Comparison of ENCODE assay signal across 24 cellular contexts in genomic region chr12:49944718-49945117, GRCh38. TPM values are rescaled to one million over a fixed set of nuclear protein-coding genes. Genes with fewer than 3 reads are reported as not detected.
A peak's percentile ranks its signal among the peaks of the same experiment; 100 is the strongest.
DNase-seq lines count a peak whose midpoint lies in the region; ATAC-seq, FAIRE-seq and TF ChIP-seq lines count a peak whose summit lies in the region.
"Had no signal": no experiment of that assay in that cellular context is flagged by ENCODE, and none has a peak within 500 bp of the region (broad histone marks: within the 10 kb centered on the region; RNA-seq: fewer than 3 reads in every experiment).

No MANE protein-coding gene starts in this region.

- no peaks in the 10 kb centered on the region for H3K36me3 ChIP-seq in Loucy (ENCODE audit: insufficient read depth, low read length)
- H3K36me3 ChIP-seq in K562 (ENCODE audit: control insufficient read depth, insufficient read depth, low read length), result no peaks in the 10 kb centered on the region
- no peaks in the 10 kb centered on the region for H3K36me3 ChIP-seq in smooth muscle cell (ENCODE audit: low read depth)
- H3K36me3 ChIP-seq: gastroesophageal sphincter had no signal

- BruUV-seq in K562 (replicated peaks; lab: Mats Ljungman, UMichigan), result no TSS peak

- H3K9me3 Mint-ChIP-seq in activated naive CD4-positive, alpha-beta T cell treated with anti-CD3 and anti-CD28 coated beads, Interleukin-2, amount 50 U/mL, for 24 hours, result no peaks in the 10 kb centered on the region
- no peaks in the 10 kb centered on the region for H3K9me3 Mint-ChIP-seq in progenitor cell of endocrine pancreas (ENCODE audit: low read depth)
- H3K9me3 Mint-ChIP-seq: activated CD4-positive, alpha-beta T cell treated with anti-CD3 and anti-CD28 coated beads, Interleukin-2, amount 10 ng/mL, durations not matched to agents 7 days and 5 days; IgD-negative memory B cell; nephron had no signal

- H4K20me1 ChIP-seq in Loucy (ENCODE audit: insufficient read depth, low read length, poor library complexity, severe bottlenecking) (no peaks in the 10 kb centered on the region), K562 (replicated peaks; ENCODE audit: control insufficient read depth, insufficient read depth, low read length) (no peaks in the 10 kb centered on the region), smooth muscle cell (ENCODE audit: low read depth) (no peaks in the 10 kb centered on the region)

- peaks cover 20% of the 10 kb centered on the region for H3K4me1 Mint-ChIP-seq in activated naive CD4-positive, alpha-beta T cell treated with anti-CD3 and anti-CD28 coated beads, Interleukin-2, amount 50 U/mL, for 24 hours
- peaks cover 23% of the 10 kb centered on the region for H3K4me1 Mint-ChIP-seq in progenitor cell of endocrine pancreas (ENCODE audit: low read depth)

- H3K9ac ChIP-seq in Loucy (ENCODE audit: low read depth, low read length, poor library complexity, severe bottlenecking) (peak overlapping the region; percentile 69), K562 (ENCODE audit: insufficient read depth in 1 of 2, low read depth in 2 of 2, low read length in 2 of 2) (no peak overlapping the region; a peak in 1 of 4 replicates), smooth muscle cell (ENCODE audit: low read depth) (no peak overlapping the region)

- H3K9me3 ChIP-seq in Loucy (ENCODE audit: insufficient read depth, low read depth, low read length) (no peaks in the 10 kb centered on the region), K562 (replicated peaks; ENCODE audit: control insufficient read depth, insufficient read depth, low read depth, low read length) (no peaks in the 10 kb centered on the region), smooth muscle cell (replicated peaks; ENCODE audit: low read depth) (no peaks in the 10 kb centered on the region)
- H3K9me3 ChIP-seq: gastroesophageal sphincter had no signal

- H3K4me1 ChIP-seq in Loucy (ENCODE audit: insufficient read depth, low read length, poor library complexity, severe bottlenecking) (peaks cover 43% of the 10 kb centered on the region), K562 (replicated peaks in 1 of 2; ENCODE audit: control insufficient read depth in 2 of 2, insufficient read depth in 2 of 2, low read length in 2 of 2) (peaks cover 14 to 18% of the 10 kb centered on the region in 2 experiments; a peak in 4 of 5 replicates), smooth muscle cell (ENCODE audit: low read depth) (peaks cover 4% of the 10 kb centered on the region)

- TF ChIP-seq RAD21 in K562 (CRISPR knock-in tag; conservative IDR thresholded peaks at IDR 0.05 in 1 of 2, IDR thresholded peaks at IDR 0.05 in 1 of 2), result no peak

- H3K27me3 Mint-ChIP-seq in activated naive CD4-positive, alpha-beta T cell treated with anti-CD3 and anti-CD28 coated beads, Interleukin-2, amount 50 U/mL, for 24 hours, result no peaks in the 10 kb centered on the region
- H3K27me3 Mint-ChIP-seq in progenitor cell of endocrine pancreas, result peaks cover 39% of the 10 kb centered on the region

- WGBS in K562 (ENCODE audit: insufficient coverage, low coverage, missing lambda C conversion rate), result 52% methylated on average over 3 of the region's 3 CpGs
- 91% methylated on average over 3 of the region's 3 CpGs for WGBS in smooth muscle cell (ENCODE audit: low lambda C conversion rate)

- H3K9me1 ChIP-seq in K562 (ENCODE audit: control insufficient read depth, insufficient read depth, low read length), result no peaks in the 10 kb centered on the region

- H3F3A ChIP-seq in Loucy (ENCODE audit: low read depth) (0 out of 2 replicates have a peak, but pooled peaks cover 3% of the 10 kb centered on the region), smooth muscle cell (ENCODE audit: low read depth) (no peaks in the 10 kb centered on the region)

- H3K79me2 ChIP-seq in Loucy (ENCODE audit: insufficient read depth, low read length) (no peaks in the 10 kb centered on the region), K562 (ENCODE audit: control insufficient read depth, insufficient read depth, low read length) (no peaks in the 10 kb centered on the region), smooth muscle cell (ENCODE audit: low read depth) (no peaks in the 10 kb centered on the region)

- peak overlapping the region; percentile 35; the same call in 1 of the 3 replicates for H3K27ac ChIP-seq in K562 (ENCODE audit: extremely low read depth, low read depth, low read length)
- no peak overlapping the region for H3K27ac ChIP-seq in smooth muscle cell (ENCODE audit: low read depth)
- H3K27ac ChIP-seq: HL-60, RWPE1 had no signal

- H2AFZ ChIP-seq in Loucy (ENCODE audit: low read length), result peak overlapping the region; percentile 93; the same call in 1 of the 2 replicates
- peak overlapping the region; percentile 92 for H2AFZ ChIP-seq in K562 (ENCODE audit: low read depth, low read length)
- H2AFZ ChIP-seq in smooth muscle cell (ENCODE audit: low read depth), result no peak overlapping the region

- DNase-seq in activated naive CD4-positive, alpha-beta T cell treated with anti-CD3 and anti-CD28 coated beads, Interleukin-2, amount 50 U/mL, for 16 hours, result no peak
- no peak for DNase-seq in K562 (ENCODE audit: extremely low read depth in 1 of 4, low spot score in 3 of 4)
- no peak for DNase-seq in smooth muscle cell (lab: John Stamatoyannopoulos, UW; ENCODE audit: unreplicated experiment)
- DNase-seq in NCI-H1930 (lab: John Stamatoyannopoulos, UW), result no peak
- no peak for DNase-seq in NK-92 treated with Interleukin-12 subunit alpha and Interleukin-12 subunit beta, amount 100 ng/mL, for 24 hours (lab: John Stamatoyannopoulos, UW)
- no peak for DNase-seq in progenitor cell of endocrine pancreas (ENCODE audit: low spot score, unreplicated experiment)
- DNase-seq: ACHN; activated CD4-positive, alpha-beta T cell treated with anti-CD3 and anti-CD28 coated beads, Interleukin-2, amount 10 ng/mL, durations not matched to agents 7 days and 5 days; NCI-H187; NCI-H446 treated with DMSO at 0.1 percent for 48 hours; stimulated activated CD4-positive, alpha-beta T cell treated with anti-CD3 and anti-CD28 coated beads, Interleukin-12 subunit alpha, Interleukin-12 subunit beta, amount 100 ng/mL, for 4 hours; stimulated activated CD8-positive, alpha-beta memory T cell treated with anti-CD3 and anti-CD28 coated beads, Interleukin-4, amount 100 ng/mL, for 48 hours had no signal

- no peaks in the 10 kb centered on the region for H3K27me3 ChIP-seq in Loucy (ENCODE audit: insufficient read depth, low read length, poor library complexity, severe bottlenecking)
- no peaks in the 10 kb centered on the region for H3K27me3 ChIP-seq in K562 (ENCODE audit: control insufficient read depth in 2 of 2, insufficient read depth in 2 of 2, low read length in 2 of 2)
- no peaks in the 10 kb centered on the region for H3K27me3 ChIP-seq in smooth muscle cell (ENCODE audit: low read depth)
- H3K27me3 ChIP-seq: gastroesophageal sphincter had no signal

- H3K4me3 ChIP-seq in Loucy (ENCODE audit: low read length, poor library complexity, severe bottlenecking), result peak overlapping the region; percentile 70
- no peak overlapping the region for H3K4me3 ChIP-seq in K562
- no peak overlapping the region for H3K4me3 ChIP-seq in smooth muscle cell

- peak overlapping the region; percentile 86 for H3K4me3 Mint-ChIP-seq in activated naive CD4-positive, alpha-beta T cell treated with anti-CD3 and anti-CD28 coated beads, Interleukin-2, amount 50 U/mL, for 24 hours
- no peak overlapping the region for H3K4me3 Mint-ChIP-seq in progenitor cell of endocrine pancreas (ENCODE audit: low read depth)

- peak overlapping the region; percentile 75 for H3K4me2 ChIP-seq in Loucy (ENCODE audit: low read depth, low read length, poor library complexity, severe bottlenecking)
- H3K4me2 ChIP-seq in K562 (ENCODE audit: insufficient read depth, low read length), result no peak overlapping the region
- H3K4me2 ChIP-seq in smooth muscle cell, result peak overlapping the region; percentile 85

- intact Hi-C loops in K562 (cut with micrococcal nuclease), result loop anchor here (5.0 kb wide), 2 partner anchors 77 to 167 kb away; no protein-coding TSS in a partner anchor

- no peaks in the 10 kb centered on the region for H3K9me2 ChIP-seq in Loucy (replicated peaks; ENCODE audit: low read depth, low read length)

- no peak for FAIRE-seq in K562 (lab: Jason Lieb, UNC)
- FAIRE-seq: TTC549 had no signal

- POLR2A ChIA-PET in K562 (lab: Yijun Ruan, JAX), result interaction anchor here (0.6 to 1.9 kb wide), 3 partner anchors 12 to 60 kb away, joined by 4 to 12 read pairs (median 10); no protein-coding TSS in a partner anchor

- ATAC-seq in K562, result no peak

- no peaks in the 10 kb centered on the region for H3K36me3 Mint-ChIP-seq in activated naive CD4-positive, alpha-beta T cell treated with anti-CD3 and anti-CD28 coated beads, Interleukin-2, amount 50 U/mL, for 24 hours
- H3K36me3 Mint-ChIP-seq in progenitor cell of endocrine pancreas (ENCODE audit: insufficient read depth), result no peaks in the 10 kb centered on the region
- H3K36me3 Mint-ChIP-seq: IgD-negative memory B cell had no signal

- in situ Hi-C loops in K562 (cut with MboI), result no loop called here

- no peak for TF ChIP-seq POLR2A in K562 (conservative IDR thresholded peaks at IDR 0.05)

- TF ChIP-seq CTCF in Loucy (conservative IDR thresholded peaks at IDR 0.05; ENCODE audit: low read length) (no peak), K562 (IDR thresholded peaks at IDR 0.05 in 2 of 3, conservative IDR thresholded peaks at IDR 0.05 in 1 of 3; ENCODE audit: insufficient read depth in 2 of 3, low read depth in 1 of 3, low read length in 3 of 3) (no peak), smooth muscle cell (IDR thresholded peaks at IDR 0.05; ENCODE audit: borderline replicate concordance, insufficient read depth, poor library complexity, severe bottlenecking) (no peak), progenitor cell of endocrine pancreas (IDR thresholded peaks at IDR 0.05; ENCODE audit: unreplicated experiment) (no peak)

- TF ChIP-seq EP300 in K562 (IDR thresholded peaks at IDR 0.05; ENCODE audit: low read length), result no peak

- CTCF ChIA-PET in K562 (lab: Yijun Ruan, JAX; ENCODE audit: low intra/inter-chr PET ratio), result interaction anchor here (0.6 to 0.9 kb wide), 2 partner anchors 77 to 86 kb away, joined by 3 to 4 read pairs; no protein-coding TSS in a partner anchor

- H3K27ac Mint-ChIP-seq in activated naive CD4-positive, alpha-beta T cell treated with anti-CD3 and anti-CD28 coated beads, Interleukin-2, amount 50 U/mL, for 24 hours, result peak overlapping the region; percentile 90
- no peak overlapping the region for H3K27ac Mint-ChIP-seq in progenitor cell of endocrine pancreas
- H3K27ac Mint-ChIP-seq: IgD-negative memory B cell, nephron had no signal

RNA-seq across cellular contexts. Expression of gene AQP2, which starts 5.8 kb away (rescaled TPM):
- total RNA-seq in K562 (2011; cell fraction: chromatin; rRNA removed; ENCODE audit: low replicate concordance), result not detected in 2 replicates
- not detected in 2 replicates for total RNA-seq in K562 (2011; cell fraction: nucleolus; rRNA removed)
- not detected in 2 replicates for total RNA-seq in K562 (2011; cell fraction: nucleoplasm; rRNA removed)
- total RNA-seq in K562 (2014; rRNA removed) (not detected in 2 replicates), K562 (2014; rRNA removed; fragmentation: Illumina TruSeq; extraction: Trizol) (not detected in 2 replicates), K562 (2015; rRNA removed; fragmentation: Illumina TruSeq; extraction: Trizol) (not detected in 2 replicates), K562 (2021) (not detected in 2 replicates), smooth muscle cell (0.13 and 0.22 TPM in 2 replicates), progenitor cell of endocrine pancreas (0.29 and 1.0 TPM in 2 replicates)
- polyA plus RNA-seq in K562 (2011; rRNA removed) (not detected in 2 replicates), K562 (2014; fragmentation: Illumina TruSeq; extraction: Trizol) (not detected in 2 replicates), K562 (2014; fragmentation: Nextera tagmentation; extraction: Ambion mirVana) (not detected), K562 (2014; rRNA removed) (not detected in 2 replicates), smooth muscle cell (0.14 and 0.99 TPM in 2 replicates)
- polyA plus RNA-seq in K562 (2011; cell fraction: cytosol; rRNA removed), result not detected in 2 replicates
- not detected in 2 replicates for polyA plus RNA-seq in K562 (2011; cell fraction: nucleus; rRNA removed)
- not detected in 2 replicates for polyA plus RNA-seq in K562 (2012)
- polyA minus RNA-seq in K562 (2011; rRNA and poly(A)+ RNA removed), result not detected in 2 replicates
- not detected in 2 replicates for polyA minus RNA-seq in K562 (2011; cell fraction: cytosol; rRNA and poly(A)+ RNA removed)
- not detected in 2 replicates for polyA minus RNA-seq in K562 (2011; cell fraction: nucleus; rRNA and poly(A)+ RNA removed)
- total RNA-seq: activated CD4-positive, alpha-beta T cell treated with anti-CD3 and anti-CD28 coated beads, Interleukin-2, amount 10 ng/mL, durations not matched to agents 7 days and 5 days; Daoy; dermis microvascular lymphatic vessel endothelial cell; esophagus mucosa; temporal lobe had no signal
- polyA plus RNA-seq: IgD-negative memory B cell had no signal

RNA-seq across cellular contexts. Expression of gene AQP5, which starts 17.0 kb away (rescaled TPM):
- not detected in 2 replicates for total RNA-seq in K562 (2011; cell fraction: chromatin; rRNA removed; ENCODE audit: low replicate concordance)
- total RNA-seq in K562 (2011; cell fraction: nucleolus; rRNA removed), result not detected in 2 replicates
- total RNA-seq in K562 (2011; cell fraction: nucleoplasm; rRNA removed), result not detected in 2 replicates
- total RNA-seq in K562 (2014; rRNA removed) (not detected in 2 replicates), K562 (2014; rRNA removed; fragmentation: Illumina TruSeq; extraction: Trizol) (not detected in 2 replicates), K562 (2015; rRNA removed; fragmentation: Illumina TruSeq; extraction: Trizol) (not detected in 2 replicates), K562 (2021) (not detected in 2 replicates), smooth muscle cell (not detected in 2 replicates), progenitor cell of endocrine pancreas (1.8 and 2.0 TPM in 2 replicates)
- polyA plus RNA-seq in K562 (2011; rRNA removed) (not detected in 2 replicates), K562 (2014; fragmentation: Illumina TruSeq; extraction: Trizol) (not detected in 2 replicates), K562 (2014; fragmentation: Nextera tagmentation; extraction: Ambion mirVana) (not detected), K562 (2014; rRNA removed) (not detected in 2 replicates), smooth muscle cell (1.5 TPM in 1 of 2 replicates, not detected in the other)
- not detected in 2 replicates for polyA plus RNA-seq in K562 (2011; cell fraction: cytosol; rRNA removed)
- not detected in 2 replicates for polyA plus RNA-seq in K562 (2011; cell fraction: nucleus; rRNA removed)
- polyA plus RNA-seq in K562 (2012), result not detected in 2 replicates
- not detected in 2 replicates for polyA minus RNA-seq in K562 (2011; rRNA and poly(A)+ RNA removed)
- not detected in 2 replicates for polyA minus RNA-seq in K562 (2011; cell fraction: cytosol; rRNA and poly(A)+ RNA removed)
- polyA minus RNA-seq in K562 (2011; cell fraction: nucleus; rRNA and poly(A)+ RNA removed), result not detected in 2 replicates
- total RNA-seq: activated CD4-positive, alpha-beta T cell treated with anti-CD3 and anti-CD28 coated beads, Interleukin-2, amount 10 ng/mL, durations not matched to agents 7 days and 5 days; Daoy had no signal
- polyA plus RNA-seq: IgD-negative memory B cell had no signal

RNA-seq across cellular contexts. Expression of gene AQP6, which starts 28.0 kb away (rescaled TPM):
- total RNA-seq in K562 (2011; cell fraction: chromatin; rRNA removed; ENCODE audit: low replicate concordance), result 0.09 and 0.14 TPM in 2 replicates
- total RNA-seq in K562 (2011; cell fraction: nucleolus; rRNA removed), result not detected in 2 replicates
- not detected in 2 replicates for total RNA-seq in K562 (2011; cell fraction: nucleoplasm; rRNA removed)
- total RNA-seq in K562 (2014; rRNA removed), result 0.05 TPM in 1 of 2 replicates, not detected in the other
- not detected in 2 replicates for total RNA-seq in K562 (2014; rRNA removed; fragmentation: Illumina TruSeq; extraction: Trizol)
- not detected in 2 replicates for total RNA-seq in K562 (2015; rRNA removed; fragmentation: Illumina TruSeq; extraction: Trizol)
- total RNA-seq in K562 (2021), result not detected in 2 replicates
- not detected in 2 replicates for polyA plus RNA-seq in K562 (2011; rRNA removed)
- 0.01 TPM in 1 of 2 replicates, not detected in the other for polyA plus RNA-seq in K562 (2011; cell fraction: cytosol; rRNA removed)
- polyA plus RNA-seq in K562 (2011; cell fraction: nucleus; rRNA removed), result 0.17 TPM in 1 of 2 replicates, not detected in the other
- polyA plus RNA-seq in K562 (2012), result 0.04 TPM in 1 of 2 replicates, not detected in the other
- polyA plus RNA-seq in K562 (2014; fragmentation: Illumina TruSeq; extraction: Trizol), result not detected in 2 replicates
- polyA plus RNA-seq in K562 (2014; fragmentation: Nextera tagmentation; extraction: Ambion mirVana), result not detected
- 0.12 TPM in 1 of 2 replicates, not detected in the other for polyA plus RNA-seq in K562 (2014; rRNA removed)
- polyA minus RNA-seq in K562 (2011; rRNA and poly(A)+ RNA removed), result not detected in 2 replicates
- polyA minus RNA-seq in K562 (2011; cell fraction: cytosol; rRNA and poly(A)+ RNA removed), result not detected in 2 replicates
- not detected in 2 replicates for polyA minus RNA-seq in K562 (2011; cell fraction: nucleus; rRNA and poly(A)+ RNA removed)
- total RNA-seq in smooth muscle cell, result not detected in 2 replicates
- polyA plus RNA-seq in smooth muscle cell, result not detected in 2 replicates
- 0.29 TPM in 1 of 2 replicates, not detected in the other for total RNA-seq in progenitor cell of endocrine pancreas
- total RNA-seq: activated CD4-positive, alpha-beta T cell treated with anti-CD3 and anti-CD28 coated beads, Interleukin-2, amount 10 ng/mL, durations not matched to agents 7 days and 5 days; dermis microvascular lymphatic vessel endothelial cell; esophagus mucosa; gastroesophageal sphincter had no signal
- polyA plus RNA-seq: IgD-negative memory B cell had no signal

RNA-seq across cellular contexts. Expression of gene FAIM2, which starts 41.0 kb away (rescaled TPM):
- total RNA-seq in K562 (2011; cell fraction: chromatin; rRNA removed; ENCODE audit: low replicate concordance), result not detected in 2 replicates
- not detected in 2 replicates for total RNA-seq in K562 (2011; cell fraction: nucleolus; rRNA removed)
- 0.15 TPM in 1 of 2 replicates, not detected in the other for total RNA-seq in K562 (2011; cell fraction: nucleoplasm; rRNA removed)
- not detected in 2 replicates for total RNA-seq in K562 (2014; rRNA removed)
- total RNA-seq in K562 (2014; rRNA removed; fragmentation: Illumina TruSeq; extraction: Trizol), result not detected in 2 replicates
- not detected in 2 replicates for total RNA-seq in K562 (2015; rRNA removed; fragmentation: Illumina TruSeq; extraction: Trizol)
- total RNA-seq in K562 (2021), result not detected in 2 replicates
- not detected in 2 replicates for polyA plus RNA-seq in K562 (2011; rRNA removed)
- 0.07 and 0.76 TPM in 2 replicates for polyA plus RNA-seq in K562 (2011; cell fraction: cytosol; rRNA removed)
- polyA plus RNA-seq in K562 (2011; cell fraction: nucleus; rRNA removed), result not detected in 2 replicates
- 0.09 and 0.17 TPM in 2 replicates for polyA plus RNA-seq in K562 (2012)
- polyA plus RNA-seq in K562 (2014; fragmentation: Illumina TruSeq; extraction: Trizol), result not detected in 2 replicates
- under 1 TPM in 1 of 2 experiments, not detected in 1; 0.10 TPM for polyA plus RNA-seq in K562 (2014; fragmentation: Nextera tagmentation; extraction: Ambion mirVana)
- polyA plus RNA-seq in K562 (2014; rRNA removed), result 0.01 TPM in 1 of 2 replicates, not detected in the other
- not detected in 2 replicates for polyA minus RNA-seq in K562 (2011; rRNA and poly(A)+ RNA removed)
- polyA minus RNA-seq in K562 (2011; cell fraction: cytosol; rRNA and poly(A)+ RNA removed), result not detected in 2 replicates
- not detected in 2 replicates for polyA minus RNA-seq in K562 (2011; cell fraction: nucleus; rRNA and poly(A)+ RNA removed)
- total RNA-seq in smooth muscle cell, result 0.04 and 0.67 TPM in 2 replicates
- polyA plus RNA-seq in smooth muscle cell, result 1.2 and 1.6 TPM in 2 replicates
- total RNA-seq in progenitor cell of endocrine pancreas, result not detected in 2 replicates
- total RNA-seq: dermis microvascular lymphatic vessel endothelial cell had no signal
- polyA plus RNA-seq: IgD-negative memory B cell had no signal
